ENCODE assay signal across 9 cellular contexts in genomic region chr19:53865523-53865917, GRCh38. TPM values are rescaled to one million over a fixed set of nuclear protein-coding genes. Genes with fewer than 3 reads are reported as not detected.
DNase-seq lines count a peak whose midpoint lies in the region; ATAC-seq and TF ChIP-seq lines count a peak whose summit lies in the region.
"Had no signal": no experiment of that assay in that cellular context is flagged by ENCODE, and none has a peak within 500 bp of the region (broad histone marks: within the 10 kb centered on the region; RNA-seq: fewer than 3 reads in every experiment).

No MANE protein-coding gene starts in this region.

- CTCF ChIA-PET in CD4-positive, alpha-beta memory T cell (lab: Charles Lee; ENCODE audit: partially characterized antibody): interaction anchor here (1.0 to 1.7 kb wide), 3 partner anchors 11 to 17 kb away, joined by 5 to 11 read pairs (median 6); partner anchors contain the start of gene PRKCG

- no peaks in the 10 kb centered on the region for H3K36me3 ChIP-seq in CD4-positive, alpha-beta memory T cell (ENCODE audit: insufficient read depth, low read length)
- H3K36me3 ChIP-seq in RWPE2 (ENCODE audit: low read depth) (peaks cover 1% of the 10 kb centered on the region), fibroblast of lung (ENCODE audit: control insufficient read depth, insufficient read depth, low read length) (peaks cover 2% of the 10 kb centered on the region), trophoblast cell (ENCODE audit: control insufficient read depth in 1 of 2, insufficient read depth in 2 of 2, low read length in 2 of 2) (peaks cover 2 to 4% of the 10 kb centered on the region in 2 experiments), spleen (no peaks in the 10 kb centered on the region)

- peak overlapping the region; percentile 95 to 100 (median 99) for H3K27ac Mint-ChIP-seq in CD4-positive, alpha-beta memory T cell

- H2BK12ac ChIP-seq in trophoblast cell (ENCODE audit: low read length): no peak overlapping the region

- no CpG with 5 or more reads among the region's 9 CpGs for WGBS in trophoblast cell (ENCODE audit: extremely low coverage, insufficient coverage, insufficient read length)
- WGBS in spleen, 5 donors: 44 to 65% (median 49%) methylated on average over 9 of the region's 9 CpGs

- peaks cover 0 to 20% of the 10 kb centered on the region in 2 donors for H3K36me3 Mint-ChIP-seq in CD4-positive, alpha-beta memory T cell

- H2AK5ac ChIP-seq in trophoblast cell (ENCODE audit: low read length): no peak overlapping the region

- ATAC-seq in RWPE2 (ENCODE audit: low read depth): no peak

- TF ChIP-seq CTCF in RWPE2 (IDR thresholded peaks at IDR 0.05; ENCODE audit: poor library complexity, severe bottlenecking): no peak
- no peak for TF ChIP-seq CTCF in fibroblast of lung (conservative IDR thresholded peaks at IDR 0.05 in 1 of 2, IDR thresholded peaks at IDR 0.05 in 1 of 2; ENCODE audit: low read depth in 1 of 2, low read length in 2 of 2)
- no peak for TF ChIP-seq CTCF in spleen (IDR thresholded peaks at IDR 0.05 in 8 of 11, conservative IDR thresholded peaks at IDR 0.05 in 3 of 11)

- peak overlapping the region; percentile 65 to 99 (median 78) for H3K4me3 Mint-ChIP-seq in CD4-positive, alpha-beta memory T cell

- no peak for DNase-seq in CD4-positive, alpha-beta memory T cell
- DNase-seq in RWPE2 (ENCODE audit: low spot score) (no peak), fibroblast of lung (ENCODE audit: low read depth in 2 of 2) (no peak), trophoblast cell (no peak), DMS79 treated with DMSO at 0.1 percent for 48 hours (lab: John Stamatoyannopoulos, UW) (no peak), spleen (no peak)
- DNase-seq in activated effector memory CD4-positive, alpha-beta T cell treated with Interleukin-2 at 50 U/mL for 16 hours: no peak
- DNase-seq in effector CD8-positive, alpha-beta T cell (lab: John Stamatoyannopoulos, UW): no peak

- peaks cover 13% of the 10 kb centered on the region for H3K79me2 ChIP-seq in fibroblast of lung (ENCODE audit: control insufficient read depth, insufficient read depth, low read length)
- peaks cover 18% of the 10 kb centered on the region for H3K79me2 ChIP-seq in trophoblast cell (ENCODE audit: control insufficient read depth, insufficient read depth, low read length, poor library complexity)

- no peak overlapping the region for H3K4ac ChIP-seq in trophoblast cell (ENCODE audit: low read depth, low read length)

- no peak overlapping the region for H2BK5ac ChIP-seq in trophoblast cell (ENCODE audit: low read depth, low read length, poor library complexity)

- POLR2A ChIA-PET in CD4-positive, alpha-beta memory T cell (lab: Charles Lee; ENCODE audit: partially characterized antibody): interaction anchor here (0.8 to 4.3 kb wide), 5 partner anchors 12 to 583 kb away, joined by 3 to 95 read pairs (median 11); partner anchors contain the start of genes LENG8, MBOAT7 and PRKCG

- no peak overlapping the region for H4K12ac ChIP-seq in trophoblast cell (ENCODE audit: low read depth, low read length)

- H4K20me1 ChIP-seq in fibroblast of lung (ENCODE audit: control insufficient read depth, extremely low read depth, insufficient read depth, low read length): no peaks in the 10 kb centered on the region

- H3K18ac ChIP-seq in trophoblast cell (ENCODE audit: low read length): no peak overlapping the region

- peak overlapping the region in 1 of 2 donors; percentile 58 for H3K4me3 ChIP-seq in CD4-positive, alpha-beta memory T cell (ENCODE audit: low read length in 2 of 2)
- H3K4me3 ChIP-seq in RWPE2 (ENCODE audit: severe bottlenecking) (peak overlapping the region; percentile 69), fibroblast of lung (replicated peaks in 1 of 4; ENCODE audit: control extremely low read depth in 1 of 4, insufficient read depth in 1 of 4, low read depth in 3 of 4, low read length in 4 of 4) (peak overlapping the region in 3 of 4 experiments; percentile 31 to 60 (median 50)), trophoblast cell (ENCODE audit: low read depth, low read length) (no peak overlapping the region), spleen (peak overlapping the region in 1 of 8 donors; percentile 85)

- H2AFZ ChIP-seq in fibroblast of lung (ENCODE audit: low read length) (peak overlapping the region; percentile 42), trophoblast cell (ENCODE audit: insufficient read depth, low read length, poor library complexity) (peak overlapping the region; percentile 82)

- H3K9ac ChIP-seq in fibroblast of lung (ENCODE audit: insufficient read depth, low read length) (no peak overlapping the region), trophoblast cell (ENCODE audit: low read length) (peak overlapping the region; percentile 8)

- peaks cover 0 to 4% (median 0%) of the 10 kb centered on the region in 8 donors for H3K9me3 Mint-ChIP-seq in CD4-positive, alpha-beta memory T cell

- H3K79me1 ChIP-seq in trophoblast cell (ENCODE audit: low read length): peaks cover 26% of the 10 kb centered on the region

- H4K8ac ChIP-seq in trophoblast cell (ENCODE audit: low read depth, low read length): peak overlapping the region; percentile 94

- H3K27me3 ChIP-seq in CD4-positive, alpha-beta memory T cell (ENCODE audit: insufficient read depth, low read length): no peaks in the 10 kb centered on the region
- no peaks in the 10 kb centered on the region for H3K27me3 ChIP-seq in RWPE2 (ENCODE audit: insufficient read depth, poor library complexity, severe bottlenecking)
- H3K27me3 ChIP-seq in fibroblast of lung (ENCODE audit: control insufficient read depth, insufficient read depth, low read length): no peaks in the 10 kb centered on the region
- H3K27me3 ChIP-seq in trophoblast cell (ENCODE audit: insufficient read depth, low read length): no peaks in the 10 kb centered on the region
- H3K27me3 ChIP-seq in spleen (replicated peaks in 1 of 7): peaks cover 0 to 37% (median 0%) of the 10 kb centered on the region in 7 donors

- H3K14ac ChIP-seq in trophoblast cell (ENCODE audit: low read length): no peak overlapping the region

- H3K4me2 ChIP-seq in fibroblast of lung (ENCODE audit: extremely low read depth, insufficient read depth, low read length) (peak overlapping the region; percentile 93), trophoblast cell (ENCODE audit: low read length) (peak overlapping the region; percentile 72)

- intact Hi-C loops in CD4-positive, alpha-beta memory T cell (cut with micrococcal nuclease): loop anchor here (5.0 kb wide), 3 partner anchors 582 to 668 kb away; partner anchors contain the start of genes LENG8 and LENG9
- intact Hi-C loops in spleen (cut with DNase I; ENCODE audit: low total_unique reads): no loop called here

- peaks cover 10 to 46% (median 16%) of the 10 kb centered on the region in 4 donors for H3K4me1 Mint-ChIP-seq in CD4-positive, alpha-beta memory T cell

- H3K27ac ChIP-seq in CD4-positive, alpha-beta memory T cell (ENCODE audit: low read depth, low read length): peak overlapping the region; percentile 100
- H3K27ac ChIP-seq in RWPE2 (ENCODE audit: poor library complexity, severe bottlenecking): peak overlapping the region; percentile 86
- peak overlapping the region; percentile 100 for H3K27ac ChIP-seq in fibroblast of lung (ENCODE audit: insufficient read depth, low read length)
- peak overlapping the region; percentile 8 for H3K27ac ChIP-seq in trophoblast cell (ENCODE audit: low read depth, low read length)
- peak overlapping the region in 3 of 8 donors; percentile 95 to 96 (median 95) for H3K27ac ChIP-seq in spleen

- H3K27me3 Mint-ChIP-seq in CD4-positive, alpha-beta memory T cell: no peaks in the 10 kb centered on the region

- peak overlapping the region; percentile 75 for H4K91ac ChIP-seq in trophoblast cell (ENCODE audit: low read depth, low read length)

- no peaks in the 10 kb centered on the region for H3K9me3 ChIP-seq in CD4-positive, alpha-beta memory T cell (ENCODE audit: control insufficient read depth in 1 of 2, low read length in 2 of 2)
- H3K9me3 ChIP-seq in RWPE2 (ENCODE audit: severe bottlenecking): no peaks in the 10 kb centered on the region
- no peaks in the 10 kb centered on the region for H3K9me3 ChIP-seq in fibroblast of lung (ENCODE audit: control insufficient read depth, insufficient read depth, low read depth, low read length)
- peaks cover 3% of the 10 kb centered on the region for H3K9me3 ChIP-seq in trophoblast cell (ENCODE audit: insufficient read depth, low read depth, low read length)
- no peaks in the 10 kb centered on the region for H3K9me3 ChIP-seq in spleen

- H2BK120ac ChIP-seq in trophoblast cell (ENCODE audit: insufficient read depth, low read length, poor library complexity): peak overlapping the region; percentile 36

- peaks cover 21% of the 10 kb centered on the region for H3K4me1 ChIP-seq in CD4-positive, alpha-beta memory T cell (ENCODE audit: insufficient read depth, low read length)
- H3K4me1 ChIP-seq in RWPE2 (ENCODE audit: insufficient read depth, poor library complexity, severe bottlenecking) (peaks cover 10% of the 10 kb centered on the region), fibroblast of lung (ENCODE audit: control insufficient read depth, extremely low read depth, insufficient read depth, low read length) (peaks cover 5% of the 10 kb centered on the region), trophoblast cell (ENCODE audit: control insufficient read depth in 1 of 2, insufficient read depth in 2 of 2, low read length in 2 of 2) (peaks cover 12 to 14% of the 10 kb centered on the region in 2 experiments), spleen (peaks cover 15 to 56% (median 38%) of the 10 kb centered on the region in 6 donors)

- no peak overlapping the region for H3K23ac ChIP-seq in trophoblast cell (ENCODE audit: low read length)

- no peak for TF ChIP-seq POLR2A in spleen (IDR thresholded peaks at IDR 0.05)

RNA-seq across cellular contexts. Expression of gene MYADM, which starts 2.2 kb away (rescaled TPM):
- total RNA-seq in CD4-positive, alpha-beta memory T cell: 10 to 100 TPM; 42.1 to 45.8 TPM
- polyA plus RNA-seq in CD4-positive, alpha-beta memory T cell: 10 to 100 TPM; 38.5 to 67.9 TPM
- 3.1 and 9.1 TPM in 2 replicates for total RNA-seq in fibroblast of lung
- polyA plus RNA-seq in fibroblast of lung: 46.0 and 51.5 TPM in 2 replicates
- polyA plus RNA-seq in fibroblast of lung (2012): 138 and 198 TPM in 2 replicates
- polyA minus RNA-seq in fibroblast of lung (ENCODE audit: low replicate concordance): 301 and 407 TPM in 2 replicates
- 364 and 407 TPM in 2 replicates for polyA plus RNA-seq in trophoblast cell (2013)
- total RNA-seq in spleen: 100 to 1,000 TPM in 1 of 7 donors, 10 to 100 TPM in 6; 43.1 to 146 (median 57.7) TPM
- 10 to 100 TPM in 2 of 3 donors, 1 to 10 TPM in 1; 9.1 to 22.2 (median 12.1) TPM for polyA plus RNA-seq in spleen

RNA-seq across cellular contexts. Expression of gene PRKCG, which starts 16.5 kb away (rescaled TPM):
- not detected for total RNA-seq in CD4-positive, alpha-beta memory T cell
- under 1 TPM in 1 of 2 donors, not detected in 1; 0.06 TPM for polyA plus RNA-seq in CD4-positive, alpha-beta memory T cell
- total RNA-seq in fibroblast of lung (not detected in 2 replicates), spleen (under 1 TPM in 1 of 7 donors, not detected in 6; 0.17 TPM)
- polyA plus RNA-seq in fibroblast of lung (not detected in 2 replicates), spleen (not detected)
- polyA plus RNA-seq in fibroblast of lung (2012): not detected in 2 replicates
- 0.11 TPM in 1 of 2 replicates, not detected in the other for polyA minus RNA-seq in fibroblast of lung (ENCODE audit: low replicate concordance)
- 0.25 and 0.36 TPM in 2 replicates for polyA plus RNA-seq in trophoblast cell (2013)
- total RNA-seq: activated CD8-positive, alpha-beta memory T cell treated with anti-CD3 and anti-CD28 coated beads for 36 hours had no signal

RNA-seq across cellular contexts. Expression of gene NLRP12, which starts 41.4 kb away (rescaled TPM):
- not detected for total RNA-seq in CD4-positive, alpha-beta memory T cell
- not detected for polyA plus RNA-seq in CD4-positive, alpha-beta memory T cell
- total RNA-seq in fibroblast of lung: under 0.01 TPM in 1 of 2 replicates, not detected in the other
- not detected in 2 replicates for polyA plus RNA-seq in fibroblast of lung
- polyA plus RNA-seq in fibroblast of lung (2012): not detected in 2 replicates
- polyA minus RNA-seq in fibroblast of lung (ENCODE audit: low replicate concordance): not detected in 2 replicates
- 0.26 and 0.29 TPM in 2 replicates for polyA plus RNA-seq in trophoblast cell (2013)
- 10 to 100 TPM in 5 of 7 donors, 1 to 10 TPM in 2; 6.9 to 29.8 (median 12.0) TPM for total RNA-seq in spleen
- 1 to 10 TPM in 2 of 3 donors, under 1 TPM in 1; 0.24 to 2.2 (median 1.1) TPM for polyA plus RNA-seq in spleen
- total RNA-seq: activated CD8-positive, alpha-beta memory T cell treated with anti-CD3 and anti-CD28 coated beads for 36 hours had no signal

RNA-seq across cellular contexts. Expression of gene CACNG7, which starts 43.6 kb away (rescaled TPM):
- total RNA-seq in CD4-positive, alpha-beta memory T cell: not detected
- not detected for polyA plus RNA-seq in CD4-positive, alpha-beta memory T cell
- total RNA-seq in fibroblast of lung (0.17 and 0.26 TPM in 2 replicates), spleen (not detected)
- polyA plus RNA-seq in fibroblast of lung (0.68 and 3.2 TPM in 2 replicates), spleen (not detected)
- polyA plus RNA-seq in fibroblast of lung (2012): 0.56 and 2.8 TPM in 2 replicates
- 0.27 and 6.6 TPM in 2 replicates for polyA minus RNA-seq in fibroblast of lung (ENCODE audit: low replicate concordance)
- 0.04 and 0.08 TPM in 2 replicates for polyA plus RNA-seq in trophoblast cell (2013)
- total RNA-seq: activated CD8-positive, alpha-beta memory T cell treated with anti-CD3 and anti-CD28 coated beads for 36 hours had no signal
